In the genomic region with DNA sequence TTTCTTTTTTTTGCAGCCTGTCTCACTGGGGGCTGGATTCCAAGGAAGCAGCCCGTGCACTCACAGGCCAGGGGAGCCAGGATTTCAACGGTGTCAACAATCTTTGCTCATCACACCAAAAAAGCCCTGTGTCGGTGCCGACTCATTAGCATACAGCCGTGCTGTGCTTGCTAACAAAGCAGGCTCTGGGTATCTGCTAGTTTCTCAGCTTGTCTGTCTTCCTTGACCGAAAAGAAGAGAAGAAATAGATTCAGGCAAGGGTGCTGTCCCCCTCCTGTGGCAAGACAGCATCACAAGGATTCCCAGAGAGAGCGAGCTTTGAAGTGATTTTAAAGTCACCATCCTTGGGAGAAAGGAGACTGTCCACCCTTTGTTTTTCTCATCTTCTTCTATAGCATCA, we compare ENCODE assay signal across 16 cellular contexts.
DNase-seq lines count a peak whose midpoint lies in the region; ATAC-seq and TF ChIP-seq lines count a peak whose summit lies in the region.
"Had no signal": no experiment of that assay in that cellular context is flagged by ENCODE, and none has a peak within 500 bp of the region (broad histone marks: within the 10 kb centered on the region; RNA-seq: fewer than 3 reads in every experiment).

No MANE protein-coding gene starts in this region.

- H3T11ph ChIP-seq in H9 (ENCODE audit: low read length) = no peak overlapping the region

- no peak overlapping the region for H2AFZ ChIP-seq in H9 (ENCODE audit: low read length)

- H3K4me2 ChIP-seq in H9 (ENCODE audit: insufficient read depth, insufficient read length, low read length) = no peak overlapping the region

- H2BK20ac ChIP-seq in H9 (ENCODE audit: low read depth, low read length, poor library complexity, severe bottlenecking) = no peak overlapping the region

- no peak for ATAC-seq in HG03139 (IDR thresholded peaks at IDR 0.05; ENCODE audit: unreplicated experiment)
- ATAC-seq: foreskin keratinocyte; K562; stimulated activated naive CD8-positive, alpha-beta T cell treated with anti-CD3 and anti-CD28 coated beads, Interleukin-15, Interleukin-2, amounts not matched to agents 100 U/mL and 50 U/mL, for 24 hours; T-helper 17 cell had no signal

- H3K27ac ChIP-seq in H9 (ENCODE audit: insufficient read length, low read depth, low read length) (no peak overlapping the region), ectodermal cell (ENCODE audit: insufficient read depth, low read depth, low read length, poor library complexity, severe bottlenecking) (peak overlapping the region; percentile 64), substantia nigra (ENCODE audit: low read depth, low read length, poor library complexity, severe bottlenecking) (peak overlapping the region; percentile 51)
- H3K27ac ChIP-seq: cardiac muscle cell, foreskin keratinocyte, vagina had no signal

- no peaks in the 10 kb centered on the region for H3K79me1 ChIP-seq in H9 (ENCODE audit: insufficient read depth, low read depth, low read length, poor library complexity, severe bottlenecking)

- H3K4me3 Mint-ChIP-seq in H9 = peak overlapping the region in 1 of 2 experiments; percentile 52; a peak in 2 of 5 replicates
- H3K4me3 Mint-ChIP-seq: activated naive CD4-positive, alpha-beta T cell treated with anti-CD3 and anti-CD28 coated beads, Interleukin-2, amount 10 ng/mL, durations not matched to agents 7 days and 5 days; CD4-positive, CD25-positive, alpha-beta regulatory T cell; T-helper 17 cell had no signal

- H3K9me3 ChIP-seq in H9 (ENCODE audit: control insufficient read depth, low read depth, low read length) (no peaks in the 10 kb centered on the region), ectodermal cell (ENCODE audit: control insufficient read depth, low read length) (no peaks in the 10 kb centered on the region), MG63 (no peaks in the 10 kb centered on the region)
- H3K9me3 ChIP-seq: vagina had no signal

- no peaks in the 10 kb centered on the region for H3K23me2 ChIP-seq in H9 (ENCODE audit: insufficient read length, low read depth, low read length, poor library complexity, severe bottlenecking)

- H2BK15ac ChIP-seq in H9 (ENCODE audit: low read depth, low read length) = no peak overlapping the region

- DNase-seq in H9 (no peak), NCI-H526 treated with DMSO at 0.1 percent for 48 hours (lab: John Stamatoyannopoulos, UW) (peak; percentile 1), substantia nigra (lab: John Stamatoyannopoulos, UW) (peak in 10 of 49 donors; percentile 21 to 52 (median 28)), MG63 (no peak), NCI-H1105 treated with DMSO at 0.1 percent for 48 hours (lab: John Stamatoyannopoulos, UW) (no peak)
- DNase-seq: activated naive CD4-positive, alpha-beta T cell treated with anti-CD3 and anti-CD28 coated beads, Interleukin-2, amount 10 ng/mL, durations not matched to agents 7 days and 5 days; CD4-positive, CD25-positive, alpha-beta regulatory T cell; foreskin keratinocyte; GDM1; stimulated activated naive CD8-positive, alpha-beta T cell treated with anti-CD3 and anti-CD28 coated beads, Interleukin-15, Interleukin-2, amounts not matched to agents 100 U/mL and 50 U/mL, for 24 hours; T-helper 17 cell had no signal

- no peak overlapping the region for H2BK120ac ChIP-seq in H9 (ENCODE audit: low read depth, low read length, poor library complexity, severe bottlenecking)

- no peak overlapping the region for H3K9ac ChIP-seq in H9 (ENCODE audit: extremely low read depth, insufficient read length, low read length)

- peak overlapping the region; percentile 46 to 91 (median 46); a peak in 5 of 7 replicates for H3K27ac Mint-ChIP-seq in H9
- H3K27ac Mint-ChIP-seq: activated naive CD4-positive, alpha-beta T cell treated with anti-CD3 and anti-CD28 coated beads, Interleukin-2, amount 10 ng/mL, durations not matched to agents 7 days and 5 days; CD4-positive, CD25-positive, alpha-beta regulatory T cell; T-helper 17 cell had no signal

- no peak overlapping the region for H2AK5ac ChIP-seq in H9 (ENCODE audit: insufficient read length, low read length)

- no peak overlapping the region for H3K4me3 ChIP-seq in ectodermal cell (ENCODE audit: insufficient read depth, low read depth, low read length)
- no peak overlapping the region for H3K4me3 ChIP-seq in MG63
- H3K4me3 ChIP-seq: cardiac muscle cell, K562, vagina had no signal

- H3K79me2 ChIP-seq in H9 (ENCODE audit: insufficient read depth, low read length) = no peaks in the 10 kb centered on the region

- no peak overlapping the region for H3K14ac ChIP-seq in H9 (ENCODE audit: insufficient read depth, low read length)

- H4K20me1 ChIP-seq in H9 (ENCODE audit: control insufficient read depth, insufficient read depth, insufficient read length) = no peaks in the 10 kb centered on the region

- no peak overlapping the region for H3K18ac ChIP-seq in H9 (ENCODE audit: insufficient read length, low read depth, low read length)

- H3K27me3 Mint-ChIP-seq in H9 (ENCODE audit: low read depth) = no peaks in the 10 kb centered on the region
- H3K27me3 Mint-ChIP-seq: activated naive CD4-positive, alpha-beta T cell treated with anti-CD3 and anti-CD28 coated beads, Interleukin-2, amount 10 ng/mL, durations not matched to agents 7 days and 5 days; CD4-positive, CD25-positive, alpha-beta regulatory T cell; T-helper 17 cell had no signal

- no peak overlapping the region for H3K4ac ChIP-seq in H9 (ENCODE audit: low read depth, low read length)

- no peak overlapping the region for H4K5ac ChIP-seq in H9 (ENCODE audit: insufficient read length, low read depth, low read length)

- peaks cover 43 to 52% of the 10 kb centered on the region in 2 experiments for H3K4me1 Mint-ChIP-seq in H9

- H3K9me3 Mint-ChIP-seq in H9 = no peaks in the 10 kb centered on the region
- H3K9me3 Mint-ChIP-seq: activated naive CD4-positive, alpha-beta T cell treated with anti-CD3 and anti-CD28 coated beads, Interleukin-2, amount 10 ng/mL, durations not matched to agents 7 days and 5 days; CD4-positive, CD25-positive, alpha-beta regulatory T cell had no signal

- H3K56ac ChIP-seq in H9 (ENCODE audit: insufficient read length, low read depth, low read length) = no peak overlapping the region

- H3K36me3 ChIP-seq in ectodermal cell (ENCODE audit: control insufficient read depth, insufficient read depth, low read length) (no peaks in the 10 kb centered on the region), MG63 (no peaks in the 10 kb centered on the region)
- H3K36me3 ChIP-seq: cardiac muscle cell, vagina had no signal

- no peak overlapping the region for H4K8ac ChIP-seq in H9 (replicated peaks; ENCODE audit: insufficient read length, low read depth, low read length)

- H3K23ac ChIP-seq in H9 (ENCODE audit: insufficient read length, low read depth, low read length) = no peak overlapping the region

- H3K4me1 ChIP-seq in H9 (ENCODE audit: insufficient read depth, low read length) = peaks cover 5% of the 10 kb centered on the region; the same call in 1 of the 2 replicates
- peaks cover 50% of the 10 kb centered on the region for H3K4me1 ChIP-seq in ectodermal cell (ENCODE audit: control insufficient read depth, insufficient read depth, low read length)
- H3K4me1 ChIP-seq: foreskin keratinocyte had no signal

- no peak overlapping the region for H2BK12ac ChIP-seq in H9 (ENCODE audit: insufficient read length, low read depth, low read length)

- no peaks in the 10 kb centered on the region for H3K27me3 ChIP-seq in H9 (ENCODE audit: insufficient read depth, low read length)
- H3K27me3 ChIP-seq in ectodermal cell (ENCODE audit: control insufficient read depth, insufficient read depth, low read length, poor library complexity, severe bottlenecking) = no peaks in the 10 kb centered on the region
- H3K27me3 ChIP-seq in MG63 = no peaks in the 10 kb centered on the region
- H3K27me3 ChIP-seq: cardiac muscle cell, foreskin keratinocyte, vagina had no signal

- H4K91ac ChIP-seq in H9 (ENCODE audit: insufficient read length, low read depth, low read length) = no peak overlapping the region

- H3K36me3 Mint-ChIP-seq in H9 (ENCODE audit: insufficient read depth in 1 of 3, low read depth in 3 of 3) = no peaks in the 10 kb centered on the region

- peak; percentile 30; the same call in 1 of the 3 replicates for TF ChIP-seq CTCF in H9 (conservative IDR thresholded peaks at IDR 0.05)

- no CpG with 5 or more reads among the region's 7 CpGs for WGBS in H9 (ENCODE audit: extremely low coverage, insufficient read length, low lambda C conversion rate)
- WGBS in ectodermal cell, 2 experiments = 9 to 12% methylated on average over 7 of the region's 7 CpGs

- H2BK5ac ChIP-seq in H9 (ENCODE audit: insufficient read length, low read length) = no peak overlapping the region
